Comparison of ENCODE assay signal across 1 cellular context in genomic region chr5:145978672-145979071, GRCh38.
TF ChIP-seq lines count a peak whose summit lies in the region.

No MANE protein-coding gene starts in this region.

TF ChIP-seq in A549, 52 proteins besides CTCF, POLR2A, EP300 and RAD21 (continued from another document):
- TF ChIP-seq ELK1 (IDR thresholded peaks at IDR 0.05; ENCODE audit: low read depth, low read length) (no peak), NFE2L2 (conservative IDR thresholded peaks at IDR 0.05; ENCODE audit: low read length) (no peak), RNF2 (IDR thresholded peaks at IDR 0.05; ENCODE audit: borderline replicate concordance, low read depth) (no peak)
